In the genomic region with DNA sequence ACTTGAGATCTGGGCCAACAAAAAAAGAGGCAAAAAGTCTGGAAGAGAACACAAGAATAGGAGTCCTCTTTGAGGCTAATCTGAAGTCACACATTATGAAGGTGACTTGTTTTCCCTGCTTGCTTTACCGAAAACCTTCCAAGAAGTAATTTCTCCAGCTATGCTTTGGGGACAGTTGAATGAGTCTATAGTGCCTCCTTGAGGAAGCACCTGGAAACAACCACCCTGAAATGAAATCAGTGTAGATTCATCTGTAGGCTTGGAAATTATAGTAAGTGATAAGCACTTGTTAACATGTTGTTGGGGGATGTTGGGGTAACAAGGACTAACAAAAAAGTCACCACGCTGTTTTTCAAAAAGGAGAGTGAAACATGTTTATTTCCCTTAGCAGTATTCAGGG, we compare ENCODE assay signal across 9 cellular contexts. TPM values are rescaled to one million over a fixed set of nuclear protein-coding genes. Genes with fewer than 3 reads are reported as not detected.
DNase-seq lines count a peak whose midpoint lies in the region; ATAC-seq and TF ChIP-seq lines count a peak whose summit lies in the region.
"Had no signal": no experiment of that assay in that cellular context is flagged by ENCODE, and none has a peak within 500 bp of the region (broad histone marks: within the 10 kb centered on the region; RNA-seq: fewer than 3 reads in every experiment).

No MANE protein-coding gene starts in this region.

- H3K9me3 ChIP-seq in cardiac muscle cell (ENCODE audit: low read depth): no peaks in the 10 kb centered on the region
- no peaks in the 10 kb centered on the region for H3K9me3 ChIP-seq in right cardiac atrium (ENCODE audit: control insufficient read depth, low read length)
- H3K9me3 ChIP-seq in esophagus muscularis mucosa: no peaks in the 10 kb centered on the region
- H3K9me3 ChIP-seq in upper lobe of right lung: no peaks in the 10 kb centered on the region
- no peaks in the 10 kb centered on the region for H3K9me3 ChIP-seq in stomach

- TF ChIP-seq POLR2A in esophagus muscularis mucosa (IDR thresholded peaks at IDR 0.05; ENCODE audit: low read depth) (no peak), stomach (IDR thresholded peaks at IDR 0.05) (no peak)

- TF ChIP-seq CTCF in cardiac muscle cell (IDR thresholded peaks at IDR 0.05; ENCODE audit: low read depth, low read length) (peak; percentile 54), esophagus muscularis mucosa (IDR thresholded peaks at IDR 0.05) (peak in 2 of 3 experiments; percentile 28 to 35), upper lobe of right lung (IDR thresholded peaks at IDR 0.05) (peak; percentile 40), stomach (IDR thresholded peaks at IDR 0.05) (peak in 1 of 7 experiments; percentile 20)

- DNase-seq in cardiac muscle cell (ENCODE audit: low read depth in 1 of 2, low spot score in 1 of 2) (peak in 1 of 2 donors; percentile 46), right cardiac atrium (no peak), OCI-M1 (lab: John Stamatoyannopoulos, UW) (peak; percentile 70), esophagus muscularis mucosa (ENCODE audit: extremely low spot score) (no peak), upper lobe of right lung (no peak), NCI-H2171 (lab: John Stamatoyannopoulos, UW) (no peak), stomach (no peak)
- no peak for DNase-seq in activated effector memory CD4-positive, alpha-beta T cell treated with Interleukin-2 at 50 U/mL for 16 hours
- DNase-seq: DMS153 had no signal

- TF ChIP-seq EP300 in esophagus muscularis mucosa (IDR thresholded peaks at IDR 0.05) (no peak), stomach (IDR thresholded peaks at IDR 0.05) (no peak)

- 72% methylated on average over 2 of the region's 2 CpGs for WGBS in right cardiac atrium
- 62% methylated on average over 2 of the region's 2 CpGs for WGBS in esophagus muscularis mucosa
- WGBS in stomach, 5 donors: 61 to 70% (median 62%) methylated on average over 2 of the region's 2 CpGs

- no peaks in the 10 kb centered on the region for H3K27me3 ChIP-seq in cardiac muscle cell
- H3K27me3 ChIP-seq in right cardiac atrium (ENCODE audit: control insufficient read depth, insufficient read depth): no peaks in the 10 kb centered on the region
- H3K27me3 ChIP-seq in esophagus muscularis mucosa: no peaks in the 10 kb centered on the region
- H3K27me3 ChIP-seq in upper lobe of right lung: no peaks in the 10 kb centered on the region
- H3K27me3 ChIP-seq in stomach: no peaks in the 10 kb centered on the region

- ATAC-seq in right cardiac atrium (no peak), upper lobe of right lung (peak; percentile 33)

- H3K4me3 ChIP-seq in cardiac muscle cell: no peak overlapping the region
- H3K4me3 ChIP-seq in right cardiac atrium (ENCODE audit: low read length): no peak overlapping the region
- H3K4me3 ChIP-seq in esophagus muscularis mucosa: no peak overlapping the region
- H3K4me3 ChIP-seq in upper lobe of right lung: no peak overlapping the region
- H3K4me3 ChIP-seq in stomach: no peak overlapping the region

- no peak overlapping the region for H3K27ac ChIP-seq in cardiac muscle cell
- no peak overlapping the region for H3K27ac ChIP-seq in right cardiac atrium (ENCODE audit: low read length)
- H3K27ac ChIP-seq in esophagus muscularis mucosa (replicated peaks in 1 of 4): no peak overlapping the region
- H3K27ac ChIP-seq in upper lobe of right lung: no peak overlapping the region
- no peak overlapping the region for H3K27ac ChIP-seq in stomach

- intact Hi-C loops in right cardiac atrium (cut with DNase I): loop anchor here in 2 of 4 donors (2.0 to 5.0 kb wide), 2 partner anchors 40 kb away; no protein-coding TSS in a partner anchor
- intact Hi-C loops in esophagus muscularis mucosa (cut with DNase I): loop anchor here (2.0 kb wide), 2 partner anchors 40 to 130 kb away; no protein-coding TSS in a partner anchor
- intact Hi-C loops in upper lobe of right lung (cut with DNase I): loop anchor here (10.0 kb wide), 2 partner anchors 128 to 272 kb away; no protein-coding TSS in a partner anchor
- intact Hi-C loops in stomach (cut with DNase I; ENCODE audit: low total_unique reads): loop anchor here (2.0 kb wide), 1 partner anchor 130 kb away; no protein-coding TSS in a partner anchor

- H3K4me1 ChIP-seq in cardiac muscle cell (ENCODE audit: low read depth): no peaks in the 10 kb centered on the region
- H3K4me1 ChIP-seq in right cardiac atrium (ENCODE audit: control insufficient read depth, insufficient read depth, low read length): no peaks in the 10 kb centered on the region
- peaks cover 0 to 7% (median 5%) of the 10 kb centered on the region in 4 donors for H3K4me1 ChIP-seq in esophagus muscularis mucosa
- H3K4me1 ChIP-seq in upper lobe of right lung: no peaks in the 10 kb centered on the region
- no peaks in the 10 kb centered on the region for H3K4me1 ChIP-seq in stomach

- no peaks in the 10 kb centered on the region for H3K36me3 ChIP-seq in cardiac muscle cell
- H3K36me3 ChIP-seq in esophagus muscularis mucosa: no peaks in the 10 kb centered on the region
- H3K36me3 ChIP-seq in upper lobe of right lung: no peaks in the 10 kb centered on the region
- H3K36me3 ChIP-seq in stomach: no peaks in the 10 kb centered on the region

RNA-seq across cellular contexts. Expression of gene RPTN, which starts 23.4 kb away (rescaled TPM):
- total RNA-seq in cardiac muscle cell (not detected in 2 replicates), right cardiac atrium (not detected), esophagus muscularis mucosa (not detected), upper lobe of right lung (not detected), stomach (not detected)
- polyA plus RNA-seq in cardiac muscle cell (not detected in 2 replicates), right cardiac atrium (not detected), stomach (under 1 TPM in 1 of 3 donors, not detected in 2; 0.31 TPM)

RNA-seq across cellular contexts. Expression of gene HRNR, which starts 41.6 kb away (rescaled TPM):
- not detected in 2 replicates for total RNA-seq in cardiac muscle cell
- polyA plus RNA-seq in cardiac muscle cell: not detected in 2 replicates
- not detected for total RNA-seq in right cardiac atrium
- polyA plus RNA-seq in right cardiac atrium: 0.02 TPM
- total RNA-seq in esophagus muscularis mucosa: not detected
- not detected for total RNA-seq in upper lobe of right lung
- total RNA-seq in stomach: under 1 TPM in 1 of 5 donors, not detected in 4; 0.45 TPM
- polyA plus RNA-seq in stomach: not detected
